Comparison of ENCODE assay signal across 9 cellular contexts in genomic region chr2:203799905-203800304, GRCh38.
DNase-seq lines count a peak whose midpoint lies in the region; ATAC-seq and TF ChIP-seq lines count a peak whose summit lies in the region.
"Had no signal": no experiment of that assay in that cellular context is flagged by ENCODE, and none has a peak within 500 bp of the region (broad histone marks: within the 10 kb centered on the region; RNA-seq: fewer than 3 reads in every experiment).

No MANE protein-coding gene starts in this region.

- H3K36me3 ChIP-seq in MG63: no peaks in the 10 kb centered on the region

- DNase-seq in CD4-positive, alpha-beta T cell: no peak
- DNase-seq in MG63: no peak
- DNase-seq in NCI-H345 (lab: John Stamatoyannopoulos, UW): no peak
- no peak for DNase-seq in central memory CD4-positive, alpha-beta T cell
- DNase-seq in GF-D8 (lab: John Stamatoyannopoulos, UW): no peak
- DNase-seq: NCI-H524 had no signal

- intact Hi-C loops in CD4-positive, alpha-beta T cell (cut with DNase I, micrococcal nuclease): loop anchor here in 1 of 2 experiments (5.0 kb wide), 2 partner anchors 58 to 88 kb away; no protein-coding TSS in a partner anchor

- H3K9me3 ChIP-seq in CD4-positive, alpha-beta T cell (ENCODE audit: control insufficient read depth, low read length): peaks cover 4% of the 10 kb centered on the region
- H3K9me3 ChIP-seq in MG63: no peaks in the 10 kb centered on the region

- CTCF ChIA-PET in CD4-positive, alpha-beta T cell (lab: Charles Lee): interaction anchor here (1.6 kb wide), 1 partner anchor 16 kb away, joined by 3 read pairs; no protein-coding TSS in a partner anchor

- H3K27me3 ChIP-seq in CD4-positive, alpha-beta T cell (ENCODE audit: control insufficient read depth, insufficient read depth, low read length): no peaks in the 10 kb centered on the region
- no peaks in the 10 kb centered on the region for H3K27me3 ChIP-seq in MG63

- peak overlapping the region; percentile 10 for H3K27ac Mint-ChIP-seq in CD4-positive, alpha-beta T cell

- no peaks in the 10 kb centered on the region for H3K27me3 Mint-ChIP-seq in CD4-positive, alpha-beta T cell

- no peak overlapping the region for H3K27ac ChIP-seq in CD4-positive, alpha-beta T cell (ENCODE audit: low read depth, low read length)

- H3K4me1 Mint-ChIP-seq in CD4-positive, alpha-beta T cell (ENCODE audit: low read depth): peaks cover 48% of the 10 kb centered on the region

- H3K9me3 Mint-ChIP-seq in CD4-positive, alpha-beta T cell: peaks cover 8% of the 10 kb centered on the region

- POLR2A ChIA-PET in CD4-positive, alpha-beta T cell (lab: Charles Lee): interaction anchor here (1.7 kb wide), 1 partner anchor 80 kb away, joined by 5 read pairs; no protein-coding TSS in a partner anchor

- no peak overlapping the region for H3K4me3 Mint-ChIP-seq in CD4-positive, alpha-beta T cell

- peaks cover 5% of the 10 kb centered on the region for H3K36me3 Mint-ChIP-seq in CD4-positive, alpha-beta T cell (ENCODE audit: low read depth)

- ATAC-seq in CD4-positive, alpha-beta T cell (ENCODE audit: poor library complexity): no peak
- ATAC-seq in GM18868 (IDR thresholded peaks at IDR 0.05; ENCODE audit: unreplicated experiment) (peak; percentile 93), HG02623 (IDR thresholded peaks at IDR 0.05; ENCODE audit: unreplicated experiment) (peak; percentile 86), HG03565 (IDR thresholded peaks at IDR 0.05; ENCODE audit: unreplicated experiment) (peak; percentile 87)

- H3K4me3 ChIP-seq in MG63: no peak overlapping the region

- no peak for TF ChIP-seq CTCF in CD4-positive, alpha-beta T cell (IDR thresholded peaks at IDR 0.05)
